8 cellular contexts compared by ENCODE assay signal in the genomic region with DNA sequence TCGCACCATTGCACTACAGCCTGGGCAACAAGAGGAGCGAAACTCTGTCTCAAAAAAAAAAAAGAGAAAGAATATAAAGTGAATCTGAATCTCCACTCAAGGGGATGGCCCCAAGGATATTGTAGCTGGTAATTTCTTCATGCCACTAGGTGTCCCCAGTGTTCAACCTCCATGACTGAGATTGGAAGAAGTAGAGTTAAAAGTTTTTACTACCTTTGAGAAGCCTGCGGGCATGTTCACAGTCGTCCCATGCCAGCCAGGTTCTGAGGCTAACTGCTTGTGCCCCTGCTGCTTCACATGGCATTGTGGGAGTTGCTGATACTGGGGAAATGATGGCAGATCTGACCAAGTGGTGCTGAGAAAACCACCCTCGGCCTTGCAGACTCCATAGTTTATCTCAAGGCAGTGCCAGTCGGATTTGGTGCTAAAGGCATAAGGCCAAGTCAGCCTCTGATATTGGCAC. TPM values are rescaled to one million over a fixed set of nuclear protein-coding genes. Genes with fewer than 3 reads are reported as not detected.
DNase-seq lines count a peak whose midpoint lies in the region; ATAC-seq and TF ChIP-seq lines count a peak whose summit lies in the region.

No MANE protein-coding gene starts in this region.

- peak; percentile 84 for TF ChIP-seq CTCF in Panc1 (IDR thresholded peaks at IDR 0.05)

- H3K36me3 Mint-ChIP-seq in CD4-positive, alpha-beta memory T cell, result peaks cover 15 to 30% of the 10 kb centered on the region in 2 donors
- H3K36me3 Mint-ChIP-seq in effector memory CD8-positive, alpha-beta T cell (ENCODE audit: insufficient read depth), result peaks cover 16% of the 10 kb centered on the region

- CTCF ChIA-PET in CD4-positive, alpha-beta memory T cell (lab: Charles Lee; ENCODE audit: partially characterized antibody), result interaction anchor here (0.6 to 11.8 kb wide), 8 partner anchors 9 to 265 kb away, joined by 3 to 91 read pairs (median 5); no protein-coding TSS in a partner anchor
- CTCF ChIA-PET in Panc1 (lab: Charles Lee), result interaction anchor here (0.6 to 1.1 kb wide), 5 partner anchors 12 to 258 kb away, joined by 3 to 5 read pairs (median 4); no protein-coding TSS in a partner anchor

- in situ Hi-C loops in Panc1 (cut with HindIII; ENCODE audit: low pct_unique_long_range_greater_than_20kb, low sequenced_read_pairs), result no loop called here

- BruUV-seq in Panc1 (replicated peaks; lab: Mats Ljungman, UMichigan), result no TSS peak

- H3K4me3 Mint-ChIP-seq in CD4-positive, alpha-beta memory T cell, result no peak overlapping the region
- H3K4me3 Mint-ChIP-seq in effector memory CD8-positive, alpha-beta T cell, result no peak overlapping the region

- peaks cover 0 to 4% (median 0%) of the 10 kb centered on the region in 4 donors for H3K4me1 Mint-ChIP-seq in CD4-positive, alpha-beta memory T cell
- peaks cover 0 to 2% of the 10 kb centered on the region in 2 donors for H3K4me1 Mint-ChIP-seq in effector memory CD8-positive, alpha-beta T cell (ENCODE audit: low read depth in 2 of 2)

- H3K27me3 ChIP-seq in CD4-positive, alpha-beta memory T cell (ENCODE audit: insufficient read depth, low read length), result no peaks in the 10 kb centered on the region
- H3K27me3 ChIP-seq in Panc1 (ENCODE audit: control insufficient read depth, insufficient read depth, low read length), result no peaks in the 10 kb centered on the region

- no peaks in the 10 kb centered on the region for H3K27me3 Mint-ChIP-seq in CD4-positive, alpha-beta memory T cell
- no peaks in the 10 kb centered on the region for H3K27me3 Mint-ChIP-seq in effector memory CD8-positive, alpha-beta T cell

- H3K27ac ChIP-seq in CD4-positive, alpha-beta memory T cell (ENCODE audit: low read depth, low read length), result no peak overlapping the region
- H3K27ac ChIP-seq in Panc1 (ENCODE audit: low read length), result no peak overlapping the region

- intact Hi-C loops in CD4-positive, alpha-beta memory T cell (cut with micrococcal nuclease), result loop anchor here (1.0 kb wide), 1 partner anchor 94 kb away; no protein-coding TSS in a partner anchor
- intact Hi-C loops in Panc1 (cut with micrococcal nuclease; ENCODE audit: unreplicated experiment), result loop anchor here (10.0 kb wide), 1 partner anchor 237 kb away; no protein-coding TSS in a partner anchor

- peak in 3 of 5 donors; percentile 7 to 22 (median 12) for DNase-seq in CD4-positive, alpha-beta memory T cell
- DNase-seq in Panc1 (ENCODE audit: low read depth, low spot score), result no peak
- DNase-seq in effector memory CD8-positive, alpha-beta T cell, result no peak
- DNase-seq in middle frontal gyrus (ENCODE audit: extremely low spot score, low spot score), result peak; percentile 37
- DNase-seq in ecto neural progenitor cell (ENCODE audit: low spot score), result no peak
- no peak for DNase-seq in retina

- POLR2A ChIA-PET in CD4-positive, alpha-beta memory T cell (lab: Charles Lee; ENCODE audit: partially characterized antibody), result interaction anchor here (0.5 to 0.9 kb wide), 2 partner anchors 9 to 100 kb away, joined by 3 read pairs; no protein-coding TSS in a partner anchor
- POLR2A ChIA-PET in Panc1 (lab: Charles Lee), result no interaction called here

- no peak overlapping the region for H3K4me3 ChIP-seq in CD4-positive, alpha-beta memory T cell (ENCODE audit: low read length in 2 of 2)
- no peak overlapping the region for H3K4me3 ChIP-seq in Panc1 (ENCODE audit: low read depth in 2 of 2, low read length in 2 of 2)

- no peaks in the 10 kb centered on the region for H3K4me1 ChIP-seq in CD4-positive, alpha-beta memory T cell (ENCODE audit: insufficient read depth, low read length)
- H3K4me1 ChIP-seq in Panc1 (ENCODE audit: control insufficient read depth, insufficient read depth, low read length), result no peaks in the 10 kb centered on the region

- H3K9me3 Mint-ChIP-seq in CD4-positive, alpha-beta memory T cell, result no peaks in the 10 kb centered on the region
- no peaks in the 10 kb centered on the region for H3K9me3 Mint-ChIP-seq in effector memory CD8-positive, alpha-beta T cell

- peak overlapping the region in 1 of 7 donors; percentile 32 for H3K27ac Mint-ChIP-seq in CD4-positive, alpha-beta memory T cell
- peak overlapping the region in 1 of 2 donors; percentile 67 for H3K27ac Mint-ChIP-seq in effector memory CD8-positive, alpha-beta T cell

- H3K9me3 ChIP-seq in CD4-positive, alpha-beta memory T cell (ENCODE audit: control insufficient read depth in 1 of 2, low read length in 2 of 2), result no peaks in the 10 kb centered on the region
- H3K9me3 ChIP-seq in Panc1 (ENCODE audit: control insufficient read depth, insufficient read depth, low read depth, low read length), result no peaks in the 10 kb centered on the region

- peak; percentile 51 for ATAC-seq in GM21825 (IDR thresholded peaks at IDR 0.05; ENCODE audit: unreplicated experiment)
- ATAC-seq in Panc1, result peak; percentile 55; the same call in 1 of the 2 replicates
- ATAC-seq in effector memory CD8-positive, alpha-beta T cell (replicated peaks), result peak; percentile 31
- no peak for ATAC-seq in HG03342 (IDR thresholded peaks at IDR 0.05; ENCODE audit: unreplicated experiment)

- H3K36me3 ChIP-seq in CD4-positive, alpha-beta memory T cell (ENCODE audit: insufficient read depth, low read length), result peaks cover 16% of the 10 kb centered on the region
- H3K36me3 ChIP-seq in Panc1 (ENCODE audit: control insufficient read depth, insufficient read depth, low read length), result peaks cover 4% of the 10 kb centered on the region; the same call in 1 of the 2 replicates

RNA-seq across cellular contexts. Expression of a gene that starts 10.8 kb away (rescaled TPM):
- total RNA-seq in CD4-positive, alpha-beta memory T cell, result under 1 TPM; 0.58 to 0.94 TPM
- polyA plus RNA-seq in CD4-positive, alpha-beta memory T cell, result under 1 TPM in 1 of 2 donors, not detected in 1; 0.59 TPM
- 38.2 TPM for total RNA-seq in Panc1 (2021; ENCODE audit: unreplicated experiment)
- polyA plus RNA-seq in Panc1 (2012; ENCODE audit: insufficient read length), result 63.0 TPM

RNA-seq across cellular contexts. Expression of a gene that starts 49.0 kb away (rescaled TPM):
- 10 to 100 TPM; 41.2 to 42.7 TPM for total RNA-seq in CD4-positive, alpha-beta memory T cell
- 10 to 100 TPM; 13.1 to 20.2 TPM for polyA plus RNA-seq in CD4-positive, alpha-beta memory T cell
- 106 TPM for total RNA-seq in Panc1 (2021; ENCODE audit: unreplicated experiment)
- 65.7 TPM for polyA plus RNA-seq in Panc1 (2012; ENCODE audit: insufficient read length)

Comparison
In these comparisons a context has a peak if more than half of its experiments do, and no peak if none do; other contexts are left out.
1. DNase-seq: peak in CD4-positive, alpha-beta memory T cell (3 of 5) and middle frontal gyrus (single experiment); none in Panc1 (single experiment), effector memory CD8-positive, alpha-beta T cell (0 of 3), ecto neural progenitor cell (single experiment) and retina (single experiment).
2. RNA of a gene that starts 10.8 kb away (total RNA-seq): 38.2 TPM in Panc1 (single experiment); 0.58 to 0.94 TPM in CD4-positive, alpha-beta memory T cell; every median in the first group is over 10 times any median in the second.